In genomic region chr14:52313903-52314481, GRCh38 we compare ENCODE assay signal across 8 cellular contexts. TPM values are rescaled to one million over a fixed set of nuclear protein-coding genes. Genes with fewer than 3 reads are reported as not detected.
A peak's percentile ranks its signal among the peaks of the same experiment; 100 is the strongest.
DNase-seq lines count a peak whose midpoint lies in the region; ATAC-seq and TF ChIP-seq lines count a peak whose summit lies in the region.

TSS of gene PTGER2 (plus strand) at chr14:52314312. CDS start at chr14:52314549, 237 bp downstream.

- H3K27ac Mint-ChIP-seq in nephron progenitor cell = no peak within 1 kb of the TSS

- peak within 1 kb of the TSS; percentile 75 for H2AFZ ChIP-seq in fibroblast of lung (ENCODE audit: low read length)

- H3K4me3 Mint-ChIP-seq in nephron progenitor cell = peak within 1 kb of the TSS; percentile 94

- H3K27ac ChIP-seq in fibroblast of lung (ENCODE audit: insufficient read depth, low read length) = peak within 1 kb of the TSS; percentile 76

- H3K9me3 Mint-ChIP-seq in nephron progenitor cell = no peaks in the 10 kb centered on the region

- H3K9ac ChIP-seq in fibroblast of lung (ENCODE audit: insufficient read depth, low read length) = peak within 1 kb of the TSS; percentile 74

- H3K27me3 Mint-ChIP-seq in nephron progenitor cell (ENCODE audit: low read depth, poor library complexity) = peaks cover 84% of the 10 kb centered on the region

- ATAC-seq in HG02798 (IDR thresholded peaks at IDR 0.05; ENCODE audit: poor library complexity, unreplicated experiment) = peak; percentile 59
- no peak for ATAC-seq in HG03039 (IDR thresholded peaks at IDR 0.05; ENCODE audit: unreplicated experiment)

- peaks cover 38% of the 10 kb centered on the region for H3K4me1 Mint-ChIP-seq in nephron progenitor cell

- TF ChIP-seq CTCF in GM13976 (IDR thresholded peaks at IDR 0.05; ENCODE audit: borderline replicate concordance, control extremely low read depth, extremely low read depth, insufficient read depth, missing control alignments) (no peak), fibroblast of lung (conservative IDR thresholded peaks at IDR 0.05 in 1 of 2, IDR thresholded peaks at IDR 0.05 in 1 of 2; ENCODE audit: low read depth in 1 of 2, low read length in 2 of 2) (no peak), nephron progenitor cell (IDR thresholded peaks at IDR 0.05) (no peak)

- no peaks in the 10 kb centered on the region for H3K36me3 Mint-ChIP-seq in nephron progenitor cell (ENCODE audit: low read depth)

- no peaks in the 10 kb centered on the region for H3K27me3 ChIP-seq in fibroblast of lung (ENCODE audit: control insufficient read depth, insufficient read depth, low read length)

- no peaks in the 10 kb centered on the region for H4K20me1 ChIP-seq in fibroblast of lung (ENCODE audit: control insufficient read depth, extremely low read depth, insufficient read depth, low read length)

- no peaks in the 10 kb centered on the region for H3K36me3 ChIP-seq in fibroblast of lung (ENCODE audit: control insufficient read depth, insufficient read depth, low read length)

- H3K4me1 ChIP-seq in fibroblast of lung (ENCODE audit: control insufficient read depth, extremely low read depth, insufficient read depth, low read length) = peaks cover 5% of the 10 kb centered on the region

- in situ Hi-C loops in GM13976 (cut with MboI; ENCODE audit: low sequenced_read_pairs, unreplicated experiment) = no loop called here

- peak within 1 kb of the TSS; percentile 85 for H3K4me2 ChIP-seq in fibroblast of lung (ENCODE audit: extremely low read depth, insufficient read depth, low read length)

- peak within 1 kb of the TSS; percentile 81 to 100 (median 92) for H3K4me3 ChIP-seq in fibroblast of lung (replicated peaks in 1 of 4; ENCODE audit: control extremely low read depth in 1 of 4, insufficient read depth in 1 of 4, low read depth in 3 of 4, low read length in 4 of 4)

- peaks cover 42% of the 10 kb centered on the region for H3K79me2 ChIP-seq in fibroblast of lung (ENCODE audit: control insufficient read depth, insufficient read depth, low read length)

- no peaks in the 10 kb centered on the region for H3K9me3 ChIP-seq in fibroblast of lung (ENCODE audit: control insufficient read depth, insufficient read depth, low read depth, low read length)

- DNase-seq in GM13976 (ENCODE audit: low spot score) (peak; percentile 70), NOMO-1 treated with dmso at 0.1 percent for 144 hours (lab: John Stamatoyannopoulos, UW; ENCODE audit: unreplicated experiment) (peak; percentile 92), fibroblast of lung (ENCODE audit: low read depth in 2 of 2) (peak; percentile 92 to 96), nephron progenitor cell (peak; percentile 83)
- peak; percentile 82 to 86 for DNase-seq in activated T-cell treated with anti-CD3 and anti-CD28 coated beads, Interleukin-2, amount 50 U/mL, for 48 hours
- peak in 4 of 6 experiments; percentile 28 to 53 (median 40) for DNase-seq in stimulated activated naive CD4-positive, alpha-beta T cell (lab: John Stamatoyannopoulos, UW)

RNA-seq across cellular contexts. Expression of gene PTGER2, which starts in this region (rescaled TPM):
- 30.0 and 38.8 TPM in 2 replicates for total RNA-seq in fibroblast of lung
- polyA plus RNA-seq in fibroblast of lung = 15.9 and 27.3 TPM in 2 replicates
- polyA plus RNA-seq in fibroblast of lung (2012) = 17.5 and 32.4 TPM in 2 replicates
- polyA minus RNA-seq in fibroblast of lung (ENCODE audit: low replicate concordance) = 5.1 and 5.7 TPM in 2 replicates

Comparison
In these comparisons a context has a peak if more than half of its experiments do, and no peak if none do; other contexts are left out.
1. DNase-seq: peak in every context shown above with its lines; median percentile 94 in fibroblast of lung; 92 in NOMO-1 treated with dmso at 0.1 percent for 144 hours; 84 in activated T-cell treated with anti-CD3 and anti-CD28 coated beads, Interleukin-2, amount 50 U/mL, for 48 hours; 83 in nephron progenitor cell; 70 in GM13976; 40 in stimulated activated naive CD4-positive, alpha-beta T cell.